ENCODE assay signal across 15 cellular contexts in genomic region chr7:55438085-55438764, GRCh38.
DNase-seq lines count a peak whose midpoint lies in the region; ATAC-seq and TF ChIP-seq lines count a peak whose summit lies in the region.
"Had no signal": no experiment of that assay in that cellular context is flagged by ENCODE, and none has a peak within 500 bp of the region (broad histone marks: within the 10 kb centered on the region; RNA-seq: fewer than 3 reads in every experiment).

No MANE protein-coding gene starts in this region.

- H3K36me3 ChIP-seq in naive thymus-derived CD4-positive, alpha-beta T cell (ENCODE audit: control insufficient read depth in 2 of 3, insufficient read depth in 3 of 3, low read length in 3 of 3) = no peaks in the 10 kb centered on the region
- H3K36me3 ChIP-seq in hepatocyte (replicated peaks; ENCODE audit: insufficient read depth, low read depth) = no peaks in the 10 kb centered on the region
- H3K36me3 ChIP-seq: BLaER1, sigmoid colon, upper lobe of left lung had no signal

- H3K4me1 Mint-ChIP-seq in naive thymus-derived CD4-positive, alpha-beta T cell = peaks cover 35 to 61% (median 56%) of the 10 kb centered on the region in 7 donors
- H3K4me1 Mint-ChIP-seq in CD14-positive monocyte = no peaks in the 10 kb centered on the region

- H3K9me3 Mint-ChIP-seq in naive thymus-derived CD4-positive, alpha-beta T cell = peaks cover 0 to 3% (median 0%) of the 10 kb centered on the region in 11 donors
- peaks cover 0 to 5% (median 0%) of the 10 kb centered on the region in 7 donors for H3K9me3 Mint-ChIP-seq in CD14-positive monocyte
- H3K9me3 Mint-ChIP-seq: activated naive CD4-positive, alpha-beta T cell treated with anti-CD3 and anti-CD28 coated beads for 36 hours; stimulated activated effector memory CD8-positive, alpha-beta T cell treated with anti-CD3 and anti-CD28 coated beads, Interleukin-12 subunit alpha, Interleukin-12 subunit beta, amount 100 ng/mL, for 72 hours had no signal

- no peaks in the 10 kb centered on the region for H3K9me2 ChIP-seq in hepatocyte (replicated peaks; ENCODE audit: insufficient read depth)

- DNase-seq in DMS153 (lab: John Stamatoyannopoulos, UW) = peak; percentile 76
- DNase-seq in NCI-H128 (lab: John Stamatoyannopoulos, UW; ENCODE audit: unreplicated experiment) = peak; percentile 47
- peak; percentile 87 for DNase-seq in NCI-H748 treated with DMSO at 0.1 percent for 48 hours (lab: John Stamatoyannopoulos, UW)
- DNase-seq in naive thymus-derived CD4-positive, alpha-beta T cell = no peak
- no peak for DNase-seq in CD14-positive monocyte (ENCODE audit: low spot score)
- no peak for DNase-seq in hepatocyte (ENCODE audit: low spot score)
- DNase-seq: effector memory CD4-positive, alpha-beta T cell; nucleus accumbens; sigmoid colon; stimulated activated CD4-positive, alpha-beta T cell treated with anti-CD3 and anti-CD28 coated beads, Interleukin-4, amount 100 ng/mL, for 4 hours had no signal

- H3K27me3 Mint-ChIP-seq in naive thymus-derived CD4-positive, alpha-beta T cell = no peaks in the 10 kb centered on the region
- H3K27me3 Mint-ChIP-seq in CD14-positive monocyte (ENCODE audit: low read depth in 3 of 3) = peaks cover 1 to 4% (median 3%) of the 10 kb centered on the region in 3 donors

- no peaks in the 10 kb centered on the region for H3K27me3 ChIP-seq in naive thymus-derived CD4-positive, alpha-beta T cell (ENCODE audit: control insufficient read depth in 2 of 2, insufficient read depth in 2 of 2, low read length in 2 of 2)
- no peaks in the 10 kb centered on the region for H3K27me3 ChIP-seq in hepatocyte
- H3K27me3 ChIP-seq: BLaER1, upper lobe of left lung had no signal

- H3K4me1 ChIP-seq in naive thymus-derived CD4-positive, alpha-beta T cell (ENCODE audit: control insufficient read depth in 2 of 2, insufficient read depth in 2 of 2, low read length in 2 of 2) = peaks cover 0 to 47% of the 10 kb centered on the region in 2 donors
- no peaks in the 10 kb centered on the region for H3K4me1 ChIP-seq in hepatocyte (ENCODE audit: insufficient read depth)
- H3K4me1 ChIP-seq: sigmoid colon, upper lobe of left lung had no signal

- H3K79me2 ChIP-seq in hepatocyte = no peaks in the 10 kb centered on the region

- H3K4me2 ChIP-seq in hepatocyte = no peak overlapping the region

- TF ChIP-seq CTCF in CD14-positive monocyte (IDR thresholded peaks at IDR 0.05) (no peak), hepatocyte (IDR thresholded peaks at IDR 0.05; ENCODE audit: poor library complexity) (no peak)

- CTCF ChIA-PET in naive thymus-derived CD4-positive, alpha-beta T cell (lab: Charles Lee) = no interaction called here

- H3K27ac ChIP-seq in naive thymus-derived CD4-positive, alpha-beta T cell (ENCODE audit: low read depth, low read length) = no peak overlapping the region
- H3K27ac ChIP-seq in hepatocyte = no peak overlapping the region
- H3K27ac ChIP-seq: BLaER1, sigmoid colon, upper lobe of left lung had no signal

- peak overlapping the region in 6 of 10 donors; percentile 11 to 71 (median 52) for H3K4me3 Mint-ChIP-seq in naive thymus-derived CD4-positive, alpha-beta T cell
- H3K4me3 Mint-ChIP-seq in CD14-positive monocyte = no peak overlapping the region
- H3K4me3 Mint-ChIP-seq: activated naive CD4-positive, alpha-beta T cell treated with anti-CD3 and anti-CD28 coated beads for 36 hours; stimulated activated effector memory CD8-positive, alpha-beta T cell treated with anti-CD3 and anti-CD28 coated beads, Interleukin-12 subunit alpha, Interleukin-12 subunit beta, amount 100 ng/mL, for 72 hours had no signal

- POLR2A ChIA-PET in naive thymus-derived CD4-positive, alpha-beta T cell (lab: Charles Lee) = no interaction called here

- H3K9me3 ChIP-seq in naive thymus-derived CD4-positive, alpha-beta T cell (ENCODE audit: control insufficient read depth in 2 of 3, low read length in 3 of 3) = no peaks in the 10 kb centered on the region
- H3K9me3 ChIP-seq in hepatocyte (ENCODE audit: low read depth) = no peaks in the 10 kb centered on the region
- H3K9me3 ChIP-seq: BLaER1, sigmoid colon, upper lobe of left lung had no signal

- intact Hi-C loops in naive thymus-derived CD4-positive, alpha-beta T cell (cut with micrococcal nuclease) = loop anchor here in 1 of 2 donors (1.0 kb wide), 1 partner anchor 160 kb away; no protein-coding TSS in a partner anchor
- intact Hi-C loops in CD14-positive monocyte (cut with micrococcal nuclease) = no loop called here

- peaks cover 0 to 6% (median 0%) of the 10 kb centered on the region in 5 donors for H3K36me3 Mint-ChIP-seq in naive thymus-derived CD4-positive, alpha-beta T cell
- no peaks in the 10 kb centered on the region for H3K36me3 Mint-ChIP-seq in CD14-positive monocyte

- no peak overlapping the region for H2AFZ ChIP-seq in hepatocyte

- peak overlapping the region; percentile 4 to 92 (median 45) for H3K27ac Mint-ChIP-seq in naive thymus-derived CD4-positive, alpha-beta T cell
- H3K27ac Mint-ChIP-seq in CD14-positive monocyte = no peak overlapping the region
- H3K27ac Mint-ChIP-seq: activated naive CD4-positive, alpha-beta T cell treated with anti-CD3 and anti-CD28 coated beads for 36 hours; stimulated activated effector memory CD8-positive, alpha-beta T cell treated with anti-CD3 and anti-CD28 coated beads, Interleukin-12 subunit alpha, Interleukin-12 subunit beta, amount 100 ng/mL, for 72 hours had no signal

- no peak for ATAC-seq in naive thymus-derived CD4-positive, alpha-beta T cell
- ATAC-seq in HG03565 (IDR thresholded peaks at IDR 0.05; ENCODE audit: unreplicated experiment) = no peak
- ATAC-seq: stimulated activated effector memory CD8-positive, alpha-beta T cell treated with anti-CD3 and anti-CD28 coated beads, Interleukin-12 subunit alpha, Interleukin-12 subunit beta, amount 100 ng/mL, for 72 hours had no signal

- WGBS in hepatocyte (ENCODE audit: low lambda C conversion rate, missing lambda C conversion rate) = 88% methylated on average over 13 of the region's 13 CpGs

- no peak overlapping the region for H3K4me3 ChIP-seq in naive thymus-derived CD4-positive, alpha-beta T cell (ENCODE audit: low read length)
- H3K4me3 ChIP-seq in hepatocyte = no peak overlapping the region
- H3K4me3 ChIP-seq: BLaER1, sigmoid colon, upper lobe of left lung had no signal

- H4K20me1 ChIP-seq in hepatocyte (ENCODE audit: insufficient read depth, poor library complexity, severe bottlenecking) = no peaks in the 10 kb centered on the region
- H4K20me1 ChIP-seq: BLaER1 had no signal

Comparison
In these comparisons a context has a peak if more than half of its experiments do, and no peak if none do; other contexts are left out.
1. DNase-seq: peak in DMS153 (single experiment), NCI-H128 (single experiment) and NCI-H748 treated with DMSO at 0.1 percent for 48 hours (single experiment); none in naive thymus-derived CD4-positive, alpha-beta T cell (0 of 9), CD14-positive monocyte (single experiment) and hepatocyte (single experiment).
2. H3K27ac Mint-ChIP-seq: peak in naive thymus-derived CD4-positive, alpha-beta T cell (9 of 9); none in CD14-positive monocyte (0 of 7).
3. H3K4me3 Mint-ChIP-seq: peak in naive thymus-derived CD4-positive, alpha-beta T cell (6 of 10); none in CD14-positive monocyte (0 of 2).